Comparison of ENCODE assay signal across 18 cellular contexts in genomic region chr10:70114902-70115301, GRCh38.
"Had no signal": no experiment of that assay in that cellular context is flagged by ENCODE, and none has a peak within 500 bp of the region (broad histone marks: within the 10 kb centered on the region; RNA-seq: fewer than 3 reads in every experiment).

No MANE protein-coding gene starts in this region.

- H3K27ac ChIP-seq: foreskin keratinocyte, lower lobe of right lung, tibial artery had no signal

- H3K27ac Mint-ChIP-seq: effector memory CD8-positive, alpha-beta T cell; natural killer cell treated with Interleukin-12 subunit alpha and Interleukin-12 subunit beta and Interleukin-15 and Interleukin-18, amount 100 ng/mL, for 72 hours had no signal

- H3K36me3 Mint-ChIP-seq: natural killer cell treated with Interleukin-12 subunit alpha and Interleukin-12 subunit beta and Interleukin-15 and Interleukin-18, amount 100 ng/mL, for 72 hours had no signal

- ATAC-seq: activated T-cell treated with anti-CD3 and anti-CD28 coated beads, Interleukin-2, amount 50 U/mL, for 4 hours; effector memory CD8-positive, alpha-beta T cell; foreskin keratinocyte; left colon; lower lobe of right lung; natural killer cell treated with Interleukin-12 subunit alpha and Interleukin-12 subunit beta and Interleukin-15 and Interleukin-18, amount 100 ng/mL, for 72 hours had no signal

- H3K4me3 ChIP-seq: lower lobe of right lung, tibial artery had no signal

- DNase-seq: activated CD4-positive, alpha-beta T cell treated with anti-CD3 and anti-CD28 coated beads, Interleukin-2, amount 50 U/mL, for 1 hour; activated CD4-positive, CD25-positive, alpha-beta regulatory T cell treated with anti-CD3 and anti-CD28 coated beads, Interleukin-2, amount 50 U/mL, for 72 hours; activated CD8-positive, alpha-beta memory T cell treated with anti-CD3 and anti-CD28 coated beads, Interleukin-2, amount 50 U/mL, for 4 hours; activated effector memory CD4-positive, alpha-beta T cell treated with Interleukin-2 at 50 U/mL for 16 hours; activated naive CD4-positive, alpha-beta T cell treated with anti-CD3 and anti-CD28 coated beads, Interleukin-2, amount 50 U/mL, for 16 hours; activated T-cell treated with anti-CD3 and anti-CD28 coated beads, Interleukin-2, amount 50 U/mL, for 4 hours; effector memory CD8-positive, alpha-beta T cell; foreskin keratinocyte; glutamatergic neuron; hippocampal formation; islet precursor cell; left colon; lower lobe of right lung; nucleus accumbens; stimulated activated CD8-positive, alpha-beta memory T cell treated with anti-CD3 and anti-CD28 coated beads, Interleukin-4, amount 100 ng/mL, for 48 hours; stimulated activated naive CD4-positive, alpha-beta T cell; tibial artery had no signal

- H3K9me3 Mint-ChIP-seq: activated T-cell treated with anti-CD3 and anti-CD28 coated beads, Interleukin-2, amount 50 U/mL, for 4 hours; effector memory CD8-positive, alpha-beta T cell; natural killer cell treated with Interleukin-12 subunit alpha and Interleukin-12 subunit beta and Interleukin-15 and Interleukin-18, amount 100 ng/mL, for 72 hours had no signal

- H3K27me3 ChIP-seq: foreskin keratinocyte, tibial artery had no signal

- H3K9me3 ChIP-seq: lower lobe of right lung, tibial artery had no signal

- H3K4me3 Mint-ChIP-seq: activated T-cell treated with anti-CD3 and anti-CD28 coated beads, Interleukin-2, amount 50 U/mL, for 4 hours; effector memory CD8-positive, alpha-beta T cell; natural killer cell treated with Interleukin-12 subunit alpha and Interleukin-12 subunit beta and Interleukin-15 and Interleukin-18, amount 100 ng/mL, for 72 hours had no signal

- H3K4me1 ChIP-seq: foreskin keratinocyte, lower lobe of right lung, tibial artery had no signal

- H3K27me3 Mint-ChIP-seq: effector memory CD8-positive, alpha-beta T cell; natural killer cell treated with Interleukin-12 subunit alpha and Interleukin-12 subunit beta and Interleukin-15 and Interleukin-18, amount 100 ng/mL, for 72 hours had no signal
